Comparison of ENCODE assay signal across 8 cellular contexts in the genomic region with DNA sequence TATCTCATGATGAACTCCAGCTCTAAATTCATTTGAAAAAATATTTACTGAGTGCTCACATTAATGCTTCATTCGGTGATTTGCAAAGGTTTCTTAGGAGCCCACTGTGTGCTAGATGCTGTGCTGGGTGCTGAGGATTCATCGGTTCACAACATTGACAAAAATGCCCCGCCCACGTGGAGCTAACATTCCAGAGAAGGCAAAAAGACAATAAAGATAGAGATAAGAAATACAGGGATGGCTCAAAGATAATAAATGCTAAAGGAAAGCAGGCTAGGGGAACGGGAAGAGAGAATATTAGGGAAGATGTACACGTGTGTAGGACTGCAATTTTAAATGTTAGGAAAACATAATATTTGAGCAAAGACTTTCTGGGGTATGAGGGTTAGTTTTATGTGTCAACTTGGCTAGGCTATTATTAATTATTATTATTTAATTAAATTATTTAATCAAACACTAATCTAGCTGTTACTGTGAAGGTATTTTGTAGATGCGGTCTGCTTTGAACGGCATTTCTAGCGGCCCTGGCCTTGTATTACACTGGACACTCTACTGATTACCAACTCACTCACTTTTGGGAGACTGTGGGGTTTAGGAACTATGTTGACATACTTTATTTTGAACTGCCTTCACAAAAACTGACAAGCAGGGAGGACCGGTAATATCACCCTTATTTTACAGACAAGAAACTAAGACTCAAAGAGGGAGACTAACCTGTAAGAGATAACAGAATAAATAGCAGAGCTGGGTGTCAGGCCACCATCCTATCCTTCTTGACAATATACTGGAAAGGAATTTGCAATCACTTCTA.
DNase-seq lines count a peak whose midpoint lies in the region; ATAC-seq and TF ChIP-seq lines count a peak whose summit lies in the region.

No MANE protein-coding gene starts in this region.

- H3K36me3 Mint-ChIP-seq in activated T-cell treated with anti-CD3 and anti-CD28 coated beads, Interleukin-2, amount 50 U/mL, for 4 hours (ENCODE audit: insufficient read depth), result no peaks in the 10 kb centered on the region
- H3K36me3 Mint-ChIP-seq in activated naive CD8-positive, alpha-beta T cell treated with anti-CD3 and anti-CD28 coated beads, Interleukin-2, amount 50 U/mL, for 24 hours (ENCODE audit: low read depth), result no peaks in the 10 kb centered on the region

- peaks cover 46% of the 10 kb centered on the region for H3K4me1 Mint-ChIP-seq in activated T-cell treated with anti-CD3 and anti-CD28 coated beads, Interleukin-2, amount 50 U/mL, for 4 hours (ENCODE audit: low read depth)
- peaks cover 56% of the 10 kb centered on the region for H3K4me1 Mint-ChIP-seq in activated naive CD8-positive, alpha-beta T cell treated with anti-CD3 and anti-CD28 coated beads, Interleukin-2, amount 50 U/mL, for 24 hours

- H3K27me3 Mint-ChIP-seq in activated T-cell treated with anti-CD3 and anti-CD28 coated beads, Interleukin-2, amount 50 U/mL, for 4 hours (ENCODE audit: low read depth), result no peaks in the 10 kb centered on the region
- H3K27me3 Mint-ChIP-seq in activated naive CD8-positive, alpha-beta T cell treated with anti-CD3 and anti-CD28 coated beads, Interleukin-2, amount 50 U/mL, for 24 hours, result no peaks in the 10 kb centered on the region

- H3K27me3 ChIP-seq in layer of hippocampus (ENCODE audit: control insufficient read depth, insufficient read depth, low read length), result no peaks in the 10 kb centered on the region
- no peaks in the 10 kb centered on the region for H3K27me3 ChIP-seq in thoracic aorta (replicated peaks; ENCODE audit: insufficient read depth)

- peak overlapping the region; percentile 97 for H3K27ac Mint-ChIP-seq in activated naive CD8-positive, alpha-beta T cell treated with anti-CD3 and anti-CD28 coated beads, Interleukin-2, amount 50 U/mL, for 24 hours

- peaks cover 12 to 32% of the 10 kb centered on the region in 2 donors for H3K4me1 ChIP-seq in thoracic aorta (ENCODE audit: control insufficient read depth in 1 of 2, low read depth in 2 of 2)

- H3K27ac ChIP-seq in layer of hippocampus (ENCODE audit: low read depth, low read length), result peak overlapping the region; percentile 88
- H3K27ac ChIP-seq in thoracic aorta, result peak overlapping the region; percentile 97 to 98

- H3K4me3 ChIP-seq in thoracic aorta, result peak overlapping the region; percentile 96

- H3K9me3 Mint-ChIP-seq in activated T-cell treated with anti-CD3 and anti-CD28 coated beads, Interleukin-2, amount 50 U/mL, for 4 hours, result no peaks in the 10 kb centered on the region
- H3K9me3 Mint-ChIP-seq in activated naive CD8-positive, alpha-beta T cell treated with anti-CD3 and anti-CD28 coated beads, Interleukin-2, amount 50 U/mL, for 24 hours, result no peaks in the 10 kb centered on the region

- ATAC-seq in activated T-cell treated with anti-CD3 and anti-CD28 coated beads, Interleukin-2, amount 50 U/mL, for 4 hours, result no peak
- ATAC-seq in activated naive CD8-positive, alpha-beta T cell treated with anti-CD3 and anti-CD28 coated beads, Interleukin-2, amount 50 U/mL, for 24 hours, result no peak
- ATAC-seq in thoracic aorta (ENCODE audit: insufficient number of reproducible peaks, low FRiP score, low read depth) (no peak), GM21423 (IDR thresholded peaks at IDR 0.05; ENCODE audit: unreplicated experiment) (no peak)

- peak overlapping the region; percentile 92 for H3K4me3 Mint-ChIP-seq in activated T-cell treated with anti-CD3 and anti-CD28 coated beads, Interleukin-2, amount 50 U/mL, for 4 hours
- H3K4me3 Mint-ChIP-seq in activated naive CD8-positive, alpha-beta T cell treated with anti-CD3 and anti-CD28 coated beads, Interleukin-2, amount 50 U/mL, for 24 hours, result peak overlapping the region; percentile 94

- no peak for TF ChIP-seq CTCF in thoracic aorta (IDR thresholded peaks at IDR 0.05)

- DNase-seq in activated T-cell treated with anti-CD3 and anti-CD28 coated beads, Interleukin-2, amount 50 U/mL, for 4 hours, result no peak
- DNase-seq in activated T-cell treated with anti-CD3 and anti-CD28 coated beads, Interleukin-2, amount 50 U/mL, for 48 hours, result no peak
- no peak for DNase-seq in activated naive CD8-positive, alpha-beta T cell treated with anti-CD3 and anti-CD28 coated beads, Interleukin-2, amount 50 U/mL, for 24 hours
- DNase-seq in thoracic aorta (ENCODE audit: low spot score) (no peak), ecto neural progenitor cell (ENCODE audit: low spot score) (no peak), NCI-H1436 (lab: John Stamatoyannopoulos, UW) (no peak)

- H3K9me3 ChIP-seq in thoracic aorta, result no peaks in the 10 kb centered on the region

- no peaks in the 10 kb centered on the region for H3K36me3 ChIP-seq in thoracic aorta
